In genomic region chr14:101926620-101927019, GRCh38 we compare ENCODE assay signal across 24 cellular contexts. TPM values are rescaled to one million over a fixed set of nuclear protein-coding genes. Genes with fewer than 3 reads are reported as not detected.
A peak's percentile ranks its signal among the peaks of the same experiment; 100 is the strongest.
DNase-seq lines count a peak whose midpoint lies in the region; ATAC-seq, FAIRE-seq and TF ChIP-seq lines count a peak whose summit lies in the region.
"Had no signal": no experiment of that assay in that cellular context is flagged by ENCODE, and none has a peak within 500 bp of the region (broad histone marks: within the 10 kb centered on the region; RNA-seq: fewer than 3 reads in every experiment).

No MANE protein-coding gene starts in this region.

- POLR2A ChIA-PET in GM12878 (lab: Charles Lee), result no interaction called here

- H3K4me1 ChIP-seq in GM12878 (ENCODE audit: control insufficient read depth, insufficient read depth, low read length) (no peaks in the 10 kb centered on the region), tibial artery (peaks cover 0 to 16% (median 10%) of the 10 kb centered on the region in 4 donors)
- H3K4me1 ChIP-seq: Caco-2 had no signal

- no peak overlapping the region for H2AFZ ChIP-seq in GM12878 (ENCODE audit: control insufficient read depth, low read depth, low read length)
- H2AFZ ChIP-seq: hepatocyte had no signal

- no peaks in the 10 kb centered on the region for H3K27me3 Mint-ChIP-seq in natural killer cell (ENCODE audit: low read depth in 2 of 2)
- H3K27me3 Mint-ChIP-seq: stimulated activated naive B cell treated with anti-CD40 and anti-IgM and Interleukin-4, amounts not matched to agents 10 μg/mL and 1 μg/mL and 100 μg/mL, for 72 hours; T-cell had no signal

- H3K4me2 ChIP-seq in GM12878 (ENCODE audit: control insufficient read depth, insufficient read depth), result no peak overlapping the region
- H3K4me2 ChIP-seq: hepatocyte had no signal

- peak; percentile 12 for DNase-seq in cardiac septum (ENCODE audit: low spot score)
- no peak for DNase-seq in Right ventricle myocardium superior
- no peak for DNase-seq in GM12878 (ENCODE audit: low read depth, low spot score)
- DNase-seq in natural killer cell, result no peak
- DNase-seq in tibial artery, result peak in 1 of 2 donors; percentile 25
- no peak for DNase-seq in AML-193 (lab: John Stamatoyannopoulos, UW)
- DNase-seq in cerebellar cortex (ENCODE audit: low spot score), result no peak
- DNase-seq in activated CD4-positive, alpha-beta T cell treated with anti-CD3 and anti-CD28 coated beads for 4 hours, result no peak
- DNase-seq: activated T-cell treated with anti-CD3 and anti-CD28 coated beads, Interleukin-2, amount 50 U/mL, for 4 hours; Caco-2; cerebellar nuclear complex; EL; H7; islet precursor cell; mesendoderm; NCI-H187 treated with DMSO at 0.1 percent for 48 hours; NCI-H446; nephron progenitor cell; stimulated activated CD4-positive, alpha-beta T cell treated with anti-CD3 and anti-CD28 coated beads, Interleukin-15, amount 100 ng/mL, for 24 hours; stimulated activated naive B cell treated with anti-CD40 and anti-IgM and Interleukin-4, amounts not matched to agents 10 μg/mL and 1 μg/mL and 100 μg/mL, for 72 hours; T-cell had no signal

- no peaks in the 10 kb centered on the region for H3K79me2 ChIP-seq in GM12878 (ENCODE audit: control insufficient read depth, insufficient read depth, low read length)
- H3K79me2 ChIP-seq: hepatocyte had no signal

- TF ChIP-seq RAD21 in GM12878 (IDR thresholded peaks at IDR 0.05; ENCODE audit: insufficient read depth, low read depth, low read length), result no peak

- H3K9me3 Mint-ChIP-seq in natural killer cell, result no peaks in the 10 kb centered on the region
- H3K9me3 Mint-ChIP-seq: activated T-cell treated with anti-CD3 and anti-CD28 coated beads, Interleukin-2, amount 50 U/mL, for 4 hours; nephron progenitor cell; stimulated activated naive B cell treated with anti-CD40 and anti-IgM and Interleukin-4, amounts not matched to agents 10 μg/mL and 1 μg/mL and 100 μg/mL, for 72 hours; T-cell had no signal

- no peak for TF ChIP-seq EP300 in GM12878 (IDR thresholded peaks at IDR 0.05; ENCODE audit: borderline replicate concordance in 1 of 2, control insufficient read depth in 1 of 2, low read depth in 2 of 2, low read length in 2 of 2)

- RAD21 ChIA-PET in GM12878 (lab: Charles Lee; ENCODE audit: unreplicated experiment), result no interaction called here

- H3K4me3 Mint-ChIP-seq in natural killer cell, result no peak overlapping the region
- H3K4me3 Mint-ChIP-seq: activated T-cell treated with anti-CD3 and anti-CD28 coated beads, Interleukin-2, amount 50 U/mL, for 4 hours; nephron progenitor cell; stimulated activated naive B cell treated with anti-CD40 and anti-IgM and Interleukin-4, amounts not matched to agents 10 μg/mL and 1 μg/mL and 100 μg/mL, for 72 hours; T-cell had no signal

- H4K20me1 ChIP-seq in GM12878 (ENCODE audit: control insufficient read depth, insufficient read depth), result no peaks in the 10 kb centered on the region

- TF ChIP-seq POLR2A in GM12878 (IDR thresholded peaks at IDR 0.05; ENCODE audit: low read depth, low read length), result no peak

- no peak for ATAC-seq in Right ventricle myocardium superior (ENCODE audit: poor library complexity)
- ATAC-seq in GM12878, result no peak
- ATAC-seq in natural killer cell, result no peak
- ATAC-seq: activated T-cell treated with anti-CD3 and anti-CD28 coated beads, Interleukin-2, amount 50 U/mL, for 4 hours; stimulated activated naive B cell treated with anti-CD40 and anti-IgM and Interleukin-4, amounts not matched to agents 10 μg/mL and 1 μg/mL and 100 μg/mL, for 72 hours; T-cell had no signal

- FAIRE-seq in GM12878 (lab: Jason Lieb, UNC), result no peak
- FAIRE-seq: urothelium cell line had no signal

- in situ Hi-C loops in GM12878 (cut with MboI), result no loop called here

- H3K27ac ChIP-seq in GM12878 (ENCODE audit: control insufficient read depth, insufficient read depth) (no peak overlapping the region), tibial artery (peak overlapping the region; percentile 61 to 68)
- H3K27ac ChIP-seq: hepatocyte, HL-60 had no signal

- H3K9me3 ChIP-seq in GM12878 (replicated peaks; ENCODE audit: control insufficient read depth, insufficient read depth, low read length) (no peaks in the 10 kb centered on the region), tibial artery (no peaks in the 10 kb centered on the region)
- H3K9me3 ChIP-seq: Caco-2 had no signal

- H3K4me1 Mint-ChIP-seq in natural killer cell, result peaks cover 5 to 8% of the 10 kb centered on the region in 2 donors
- H3K4me1 Mint-ChIP-seq: stimulated activated naive B cell treated with anti-CD40 and anti-IgM and Interleukin-4, amounts not matched to agents 10 μg/mL and 1 μg/mL and 100 μg/mL, for 72 hours; T-cell had no signal

- WGBS in GM12878 (ENCODE audit: insufficient coverage, insufficient replicate concordance, low lambda C conversion rate, missing lambda C conversion rate), result 77% methylated on average over 5 of the region's 5 CpGs

- CTCF ChIA-PET in GM12878 (lab: Yijun Ruan, JAX), result interaction anchor here (0.6 to 1.7 kb wide), 3 partner anchors 83 to 436 kb away, joined by 3 to 4 read pairs (median 4); partner anchors contain the start of genes CINP and TECPR2

- no peak overlapping the region for H3K9ac ChIP-seq in GM12878 (ENCODE audit: control insufficient read depth, insufficient read depth, low read length)

- H3K4me3 ChIP-seq in GM12878 (no peak overlapping the region), tibial artery (no peak overlapping the region)
- H3K4me3 ChIP-seq: hepatocyte had no signal

- SMC1A ChIA-PET in GM12878 (lab: Charles Lee; ENCODE audit: uncharacterized antibody, unreplicated experiment), result no interaction called here

- TF ChIP-seq CTCF in GM12878 (IDR thresholded peaks at IDR 0.05 in 2 of 3, conservative IDR thresholded peaks at IDR 0.05 in 1 of 3; ENCODE audit: control insufficient read depth in 2 of 3, extremely low read depth in 1 of 3, insufficient read depth in 1 of 3, low read depth in 3 of 3, low read length in 3 of 3) (no peak), natural killer cell (IDR thresholded peaks at IDR 0.05) (no peak), tibial artery (IDR thresholded peaks at IDR 0.05) (no peak)

- no peaks in the 10 kb centered on the region for H3K36me3 Mint-ChIP-seq in natural killer cell

- TSS peak; percentile 32 for BruUV-seq in GM12878 (replicated peaks; lab: Mats Ljungman, UMichigan)

- H3K27me3 ChIP-seq in GM12878 (replicated peaks in 1 of 2; ENCODE audit: control insufficient read depth in 2 of 2, insufficient read depth in 2 of 2, low read length in 1 of 2) (no peaks in the 10 kb centered on the region), tibial artery (no peaks in the 10 kb centered on the region)
- H3K27me3 ChIP-seq: hepatocyte had no signal

- peaks cover 2 to 7% of the 10 kb centered on the region in 2 experiments; a peak in 2 of 4 replicates for H3K36me3 ChIP-seq in GM12878 (ENCODE audit: control insufficient read depth in 2 of 2, insufficient read depth in 2 of 2, low read length in 1 of 2)
- peaks cover 10 to 34% (median 24%) of the 10 kb centered on the region in 3 donors for H3K36me3 ChIP-seq in tibial artery

- intact Hi-C loops in cardiac septum (cut with DNase I), result no loop called here
- intact Hi-C loops in Right ventricle myocardium superior (cut with DNase I), result no loop called here
- intact Hi-C loops in GM12878 (cut with micrococcal nuclease; ENCODE audit: unreplicated experiment), result no loop called here
- intact Hi-C loops in natural killer cell (cut with micrococcal nuclease), result no loop called here
- intact Hi-C loops in tibial artery (cut with DNase I; ENCODE audit: low total_unique reads), result no loop called here

- peak overlapping the region; percentile 38 to 67 for H3K27ac Mint-ChIP-seq in natural killer cell
- H3K27ac Mint-ChIP-seq: nephron progenitor cell; stimulated activated naive B cell treated with anti-CD40 and anti-IgM and Interleukin-4, amounts not matched to agents 10 μg/mL and 1 μg/mL and 100 μg/mL, for 72 hours had no signal

TF ChIP-seq in GM12878, 131 proteins besides CTCF, POLR2A, EP300 and RAD21:
- no peak for TF ChIP-seq ZNF622 (IDR thresholded peaks at IDR 0.05)

RNA-seq across cellular contexts. Expression of gene DYNC1H1, which starts 37.8 kb away (rescaled TPM):
- total RNA-seq in cardiac septum (575 TPM), Right ventricle myocardium superior (384 TPM), GM12878 (2014; rRNA removed) (187 and 198 TPM in 2 replicates), GM12878 (2014; rRNA removed; fragmentation: Illumina TruSeq; extraction: Trizol) (95.2 and 102 TPM in 2 replicates), GM12878 (2021) (288 and 291 TPM in 2 replicates), natural killer cell (100 to 1,000 TPM; 313 to 381 (median 349) TPM)
- 360 and 384 TPM in 2 replicates for total RNA-seq in GM12878 (2013; cell fraction: nucleolus; rRNA removed)
- polyA plus RNA-seq in GM12878 (2011; ENCODE audit: low read depth), result 70.0 TPM
- polyA plus RNA-seq in GM12878 (2011; rRNA removed) (30.1 and 54.9 TPM in 2 replicates), GM12878 (2014; fragmentation: Illumina TruSeq; extraction: Trizol) (111 and 123 TPM in 2 replicates), GM12878 (2014; fragmentation: Nextera tagmentation; extraction: Ambion mirVana) (10 to 100 TPM; 38.4 to 54.0 TPM), GM12878 (2014; rRNA removed) (101 and 117 TPM in 2 replicates), GM12878 (2016; fragmentation: Nextera tagmentation; extraction: Ambion mirVana) (100 to 1,000 TPM; 121 to 122 TPM)
- polyA plus RNA-seq in GM12878 (2011; cell fraction: cytosol; rRNA removed), result 103 and 133 TPM in 2 replicates
- 156 and 247 TPM in 2 replicates for polyA plus RNA-seq in GM12878 (2011; cell fraction: nucleus; rRNA removed)
- polyA plus RNA-seq in GM12878 (2012), result 76.3 and 94.6 TPM in 2 replicates
- 232 and 242 TPM in 2 replicates for polyA minus RNA-seq in GM12878 (2011; rRNA and poly(A)+ RNA removed)
- polyA minus RNA-seq in GM12878 (2011; cell fraction: cytosol; rRNA and poly(A)+ RNA removed), result 131 and 184 TPM in 2 replicates
- 99.3 and 177 TPM in 2 replicates for polyA minus RNA-seq in GM12878 (2011; cell fraction: nucleus; rRNA and poly(A)+ RNA removed)
